ENCODE assay signal across 8 cellular contexts in genomic region chr12:570237-570925, GRCh38.
A peak's percentile ranks its signal among the peaks of the same experiment; 100 is the strongest.
DNase-seq lines count a peak whose midpoint lies in the region; ATAC-seq and TF ChIP-seq lines count a peak whose summit lies in the region.

No MANE protein-coding gene starts in this region.

- peak; percentile 59 for DNase-seq in activated effector memory CD4-positive, alpha-beta T cell treated with anti-CD3 and anti-CD28 coated beads, Interleukin-2, amount 50 U/mL, for 16 hours
- no peak for DNase-seq in activated effector memory CD4-positive, alpha-beta T cell treated with Interleukin-2 at 50 U/mL for 16 hours
- DNase-seq in Right ventricle myocardium inferior (ENCODE audit: missing footprints): peak; percentile 86

- no peaks in the 10 kb centered on the region for H3K36me3 Mint-ChIP-seq in activated T-helper 17 cell treated with anti-CD3 and anti-CD28 coated beads, Interleukin-2, amount 50 U/mL, for 72 hours (ENCODE audit: low read depth)

- H3K4me2 ChIP-seq in parathyroid adenoma (ENCODE audit: low read length): peak overlapping the region; percentile 63

- H3K4me3 ChIP-seq in parathyroid adenoma (ENCODE audit: low read depth, low read length): peak overlapping the region; percentile 52

- no peak for TF ChIP-seq CTCF in parathyroid adenoma (IDR thresholded peaks at IDR 0.05)

- H3K4me1 Mint-ChIP-seq in activated T-helper 17 cell treated with anti-CD3 and anti-CD28 coated beads, Interleukin-2, amount 50 U/mL, for 72 hours: peaks cover 29% of the 10 kb centered on the region

- H3K9me3 Mint-ChIP-seq in activated T-helper 17 cell treated with anti-CD3 and anti-CD28 coated beads, Interleukin-2, amount 50 U/mL, for 72 hours: no peaks in the 10 kb centered on the region

- no peak overlapping the region for H3K27ac Mint-ChIP-seq in activated T-helper 17 cell treated with anti-CD3 and anti-CD28 coated beads, Interleukin-2, amount 50 U/mL, for 72 hours

- H2AFZ ChIP-seq in parathyroid adenoma: peak overlapping the region; percentile 96

- peak overlapping the region; percentile 12 for H3K27ac ChIP-seq in parathyroid adenoma

- peaks cover 4% of the 10 kb centered on the region for H3K4me1 ChIP-seq in parathyroid adenoma

- intact Hi-C loops in Right ventricle myocardium inferior (cut with DNase I): no loop called here

- H3K36me3 ChIP-seq in parathyroid adenoma (ENCODE audit: control insufficient read depth, insufficient read depth, low read length): no peaks in the 10 kb centered on the region

- no peaks in the 10 kb centered on the region for H3K9me3 ChIP-seq in parathyroid adenoma (ENCODE audit: control insufficient read depth, low read length)

- peak overlapping the region; percentile 33 for H3K9ac ChIP-seq in parathyroid adenoma

- no peaks in the 10 kb centered on the region for H3K79me2 ChIP-seq in parathyroid adenoma

- ATAC-seq in activated T-helper 17 cell treated with anti-CD3 and anti-CD28 coated beads, Interleukin-2, amount 50 U/mL, for 72 hours (replicated peaks): no peak
- peak; percentile 81 for ATAC-seq in Right ventricle myocardium inferior
- ATAC-seq in HG03378 (IDR thresholded peaks at IDR 0.05; ENCODE audit: unreplicated experiment): no peak
- ATAC-seq in GM21390 (IDR thresholded peaks at IDR 0.05; ENCODE audit: unreplicated experiment): no peak
- ATAC-seq in GM21786 (IDR thresholded peaks at IDR 0.05; ENCODE audit: unreplicated experiment): no peak

- peak overlapping the region; percentile 75 for H3K4me3 Mint-ChIP-seq in activated T-helper 17 cell treated with anti-CD3 and anti-CD28 coated beads, Interleukin-2, amount 50 U/mL, for 72 hours

- no peaks in the 10 kb centered on the region for H3K27me3 ChIP-seq in parathyroid adenoma (ENCODE audit: control insufficient read depth, insufficient read depth, low read length)

- H3K27me3 Mint-ChIP-seq in activated T-helper 17 cell treated with anti-CD3 and anti-CD28 coated beads, Interleukin-2, amount 50 U/mL, for 72 hours: no peaks in the 10 kb centered on the region
